In the genomic region with DNA sequence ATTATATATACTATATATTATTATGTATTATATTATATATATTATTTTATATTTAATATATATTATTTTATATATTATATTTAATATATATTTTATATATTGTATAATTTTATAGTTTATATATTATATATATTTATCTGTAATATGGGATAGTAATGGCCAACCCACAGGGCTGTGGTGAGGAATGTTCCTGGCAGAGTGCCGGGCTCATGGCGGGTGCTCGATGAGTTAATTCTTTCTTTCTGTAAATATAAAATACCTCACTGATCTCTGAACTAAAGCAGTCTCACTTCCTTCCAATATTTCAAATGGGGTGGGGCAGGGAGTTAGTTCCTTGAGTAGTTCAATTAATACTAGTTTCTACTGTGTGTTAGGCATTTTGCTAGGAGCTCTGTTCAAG, we compare ENCODE assay signal across 19 cellular contexts.
DNase-seq lines count a peak whose midpoint lies in the region; ATAC-seq and TF ChIP-seq lines count a peak whose summit lies in the region.
"Had no signal": no experiment of that assay in that cellular context is flagged by ENCODE, and none has a peak within 500 bp of the region (broad histone marks: within the 10 kb centered on the region; RNA-seq: fewer than 3 reads in every experiment).

No MANE protein-coding gene starts in this region.

- BruUV-seq in mammary epithelial cell (replicated peaks; lab: Mats Ljungman, UMichigan): no TSS peak

- WGBS in mammary epithelial cell (ENCODE audit: low coverage, missing lambda C conversion rate): 97% methylated on average over 3 of the region's 3 CpGs

- no peak overlapping the region for H3K4me3 Mint-ChIP-seq in WTC11
- H3K4me3 Mint-ChIP-seq: CD14-positive monocyte; CD4-positive, alpha-beta memory T cell; CD4-positive, CD25-positive, alpha-beta regulatory T cell; CD8-positive, alpha-beta memory T cell had no signal

- H3K27me3 Mint-ChIP-seq in WTC11 (ENCODE audit: low read depth): no peaks in the 10 kb centered on the region
- H3K27me3 Mint-ChIP-seq: CD4-positive, alpha-beta memory T cell; CD4-positive, CD25-positive, alpha-beta regulatory T cell; CD8-positive, alpha-beta memory T cell had no signal

- H3K9me3 ChIP-seq in KOPT-K1 (ENCODE audit: insufficient read depth, low read length, poor library complexity, severe bottlenecking) (no peaks in the 10 kb centered on the region), MG63 (no peaks in the 10 kb centered on the region), mammary epithelial cell (replicated peaks; ENCODE audit: insufficient read depth, low read length) (no peaks in the 10 kb centered on the region)
- H3K9me3 ChIP-seq: BE2C had no signal

- H3K27me3 ChIP-seq in MG63 (no peaks in the 10 kb centered on the region), mammary epithelial cell (ENCODE audit: insufficient read depth, low read length) (no peaks in the 10 kb centered on the region)
- H3K27me3 ChIP-seq: BE2C, BLaER1 had no signal

- no peak overlapping the region for H3K9ac ChIP-seq in mammary epithelial cell (ENCODE audit: insufficient read depth, low read length)
- H3K9ac ChIP-seq: BLaER1 had no signal

- TF ChIP-seq CTCF in WTC11 (IDR thresholded peaks at IDR 0.05): no peak
- TF ChIP-seq CTCF in mammary epithelial cell (conservative IDR thresholded peaks at IDR 0.05 in 1 of 2, IDR thresholded peaks at IDR 0.05 in 1 of 2; ENCODE audit: extremely low read depth in 1 of 2, insufficient read depth in 1 of 2, low read depth in 1 of 2, low read length in 2 of 2): no peak

- no peak overlapping the region for H3K4me2 ChIP-seq in mammary epithelial cell (ENCODE audit: insufficient read depth, low read depth, low read length)
- H3K4me2 ChIP-seq: BLaER1 had no signal

- dilution Hi-C loops in mammary epithelial cell (cut with HindIII; ENCODE audit: low sequenced_read_pairs): no loop called here

- intact Hi-C loops in mammary epithelial cell (cut with micrococcal nuclease): loop anchor here (2.0 kb wide), 1 partner anchor 170 kb away; no protein-coding TSS in a partner anchor

- ATAC-seq in WTC11 (no peak), GM19455 (IDR thresholded peaks at IDR 0.05; ENCODE audit: unreplicated experiment) (no peak)

- in situ Hi-C loops in mammary epithelial cell (cut with MboI; ENCODE audit: low sequenced_read_pairs in 2 of 2): no loop called here

- H3K4me3 ChIP-seq in MG63 (no peak overlapping the region), mammary epithelial cell (replicated peaks in 1 of 3; ENCODE audit: insufficient read depth in 1 of 3, low read depth in 2 of 3, low read length in 3 of 3) (no peak overlapping the region)
- H3K4me3 ChIP-seq: BLaER1 had no signal

- 0 out of 2 replicates have a peak, but pooled peaks cover 9% of the 10 kb centered on the region for H3K9me3 Mint-ChIP-seq in WTC11

- no peak overlapping the region for H3K27ac Mint-ChIP-seq in WTC11
- H3K27ac Mint-ChIP-seq: CD14-positive monocyte; CD4-positive, alpha-beta memory T cell; CD4-positive, CD25-positive, alpha-beta regulatory T cell; CD8-positive, alpha-beta memory T cell had no signal

- no peaks in the 10 kb centered on the region for H3K79me2 ChIP-seq in mammary epithelial cell (ENCODE audit: insufficient read depth, low read length)

- H3K36me3 Mint-ChIP-seq in WTC11: no peaks in the 10 kb centered on the region
- H3K36me3 Mint-ChIP-seq: CD14-positive monocyte; CD4-positive, alpha-beta memory T cell; CD4-positive, CD25-positive, alpha-beta regulatory T cell; CD8-positive, alpha-beta memory T cell had no signal

- CTCF ChIA-PET in WTC11 (lab: Charles Lee): no interaction called here
- CTCF ChIA-PET in mammary epithelial cell (lab: Charles Lee; ENCODE audit: low non-redundant PET): interaction anchor here (0.5 kb wide), 1 partner anchor 164 kb away, joined by 24 read pairs; no protein-coding TSS in a partner anchor

- no peak overlapping the region for H2AFZ ChIP-seq in mammary epithelial cell (ENCODE audit: low read depth, low read length)

- H3K27ac ChIP-seq in KOPT-K1 (ENCODE audit: low read depth, low read length, poor library complexity, severe bottlenecking): peak overlapping the region; percentile 75
- H3K27ac ChIP-seq in mammary epithelial cell (ENCODE audit: insufficient read depth, low read depth, low read length): no peak overlapping the region
- H3K27ac ChIP-seq: BLaER1 had no signal

- H4K20me1 ChIP-seq in mammary epithelial cell (ENCODE audit: insufficient read depth, low read length): no peaks in the 10 kb centered on the region
- H4K20me1 ChIP-seq: BLaER1 had no signal

- H3K36me3 ChIP-seq in KOPT-K1 (ENCODE audit: insufficient read depth, low read length): no peaks in the 10 kb centered on the region
- no peaks in the 10 kb centered on the region for H3K36me3 ChIP-seq in MG63
- no peaks in the 10 kb centered on the region for H3K36me3 ChIP-seq in mammary epithelial cell (ENCODE audit: insufficient read depth, low read length)
- H3K36me3 ChIP-seq: BE2C, BLaER1 had no signal

- POLR2A ChIA-PET in WTC11 (lab: Charles Lee): no interaction called here

- DNase-seq in MG63: peak; percentile 66
- no peak for DNase-seq in WTC11 (ENCODE audit: low spot score)
- DNase-seq in NCI-H2171 (lab: John Stamatoyannopoulos, UW): no peak
- DNase-seq in mammary epithelial cell: no peak
- DNase-seq: 8988T; ACHN; BE2C; C1 segment of cervical spinal cord; Calu3; CD4-positive, alpha-beta memory T cell; CD4-positive, CD25-positive, alpha-beta regulatory T cell; CD8-positive, alpha-beta memory T cell; COR-L47; DMS79 treated with DMSO at 0.1 percent for 48 hours; GF-D8 had no signal

- H3K4me1 ChIP-seq in mammary epithelial cell (ENCODE audit: insufficient read depth, low read length): no peaks in the 10 kb centered on the region
- H3K4me1 ChIP-seq: BE2C had no signal

- no peaks in the 10 kb centered on the region for H3K4me1 Mint-ChIP-seq in WTC11
- H3K4me1 Mint-ChIP-seq: CD14-positive monocyte; CD4-positive, alpha-beta memory T cell; CD4-positive, CD25-positive, alpha-beta regulatory T cell; CD8-positive, alpha-beta memory T cell had no signal

TF ChIP-seq in WTC11, 78 proteins besides CTCF, POLR2A, EP300 and RAD21:
- peak; percentile 88; the same call in 1 of the 2 replicates for TF ChIP-seq HMGA2 (CRISPR knock-in tag; IDR thresholded peaks at IDR 0.05)
- no peak for TF ChIP-seq TEAD4 (CRISPR knock-in tag; IDR thresholded peaks at IDR 0.05)
- no peak for TF ChIP-seq TP53 (CRISPR knock-in tag; IDR thresholded peaks at IDR 0.05)
